17 cellular contexts compared by ENCODE assay signal in genomic region chr5:16565118-16565517, GRCh38. TPM values are rescaled to one million over a fixed set of nuclear protein-coding genes. Genes with fewer than 3 reads are reported as not detected.
A peak's percentile ranks its signal among the peaks of the same experiment; 100 is the strongest.
DNase-seq lines count a peak whose midpoint lies in the region; ATAC-seq and TF ChIP-seq lines count a peak whose summit lies in the region.
"Had no signal": no experiment of that assay in that cellular context is flagged by ENCODE, and none has a peak within 500 bp of the region (broad histone marks: within the 10 kb centered on the region; RNA-seq: fewer than 3 reads in every experiment).

No MANE protein-coding gene starts in this region.

- H3K4me3 Mint-ChIP-seq in activated T-helper 2 cell treated with anti-CD3 and anti-CD28 coated beads, Interferon-gamma antibody, Interleukin-2, Interleukin-4, amounts not matched to agents 10 μg/mL and 5 μg/mL and 100 μg/mL, durations not matched to agents 14 hours and 24 hours and 36 hours (ENCODE audit: low read depth) = no peak overlapping the region
- no peak overlapping the region for H3K4me3 Mint-ChIP-seq in nephron progenitor cell
- H3K4me3 Mint-ChIP-seq in stimulated activated memory B cell treated with anti-CD40 and anti-IgM and Interleukin-4, amounts not matched to agents 10 μg/mL and 1 μg/mL and 100 μg/mL, for 72 hours = no peak overlapping the region
- H3K4me3 Mint-ChIP-seq: B cell; CD4-positive, alpha-beta T cell had no signal

- peak overlapping the region in 53 of 59 donors; percentile 3 to 99 (median 68) for H3K27ac ChIP-seq in dorsolateral prefrontal cortex
- H3K27ac ChIP-seq: GM23248, HL-60 had no signal

- TF ChIP-seq CTCF in dorsolateral prefrontal cortex (IDR thresholded peaks at IDR 0.05 in 54 of 56, conservative IDR thresholded peaks at IDR 0.05 in 2 of 56; ENCODE audit: low read depth in 1 of 56, partially characterized antibody in 56 of 56) = no peak
- no peak for TF ChIP-seq CTCF in nephron progenitor cell (IDR thresholded peaks at IDR 0.05)

- H3K27ac Mint-ChIP-seq in activated T-helper 2 cell treated with anti-CD3 and anti-CD28 coated beads, Interferon-gamma antibody, Interleukin-2, Interleukin-4, amounts not matched to agents 10 μg/mL and 5 μg/mL and 100 μg/mL, durations not matched to agents 14 hours and 24 hours and 36 hours = peak overlapping the region; percentile 1
- peak overlapping the region; percentile 55 for H3K27ac Mint-ChIP-seq in nephron progenitor cell
- no peak overlapping the region for H3K27ac Mint-ChIP-seq in stimulated activated memory B cell treated with anti-CD40 and anti-IgM and Interleukin-4, amounts not matched to agents 10 μg/mL and 1 μg/mL and 100 μg/mL, for 72 hours
- H3K27ac Mint-ChIP-seq: B cell had no signal

- DNase-seq in activated T-helper 2 cell treated with anti-CD3 and anti-CD28 coated beads, Interferon-gamma antibody, Interleukin-2, Interleukin-4, amounts not matched to agents 10 μg/mL and 5 μg/mL and 100 μg/mL, durations not matched to agents 14 hours and 24 hours and 36 hours (ENCODE audit: low spot score) = no peak
- DNase-seq in dorsolateral prefrontal cortex = no peak
- peak; percentile 39 for DNase-seq in left cardiac atrium
- no peak for DNase-seq in nephron progenitor cell
- DNase-seq in NCI-H345 treated with DMSO at 0.1 percent for 48 hours (lab: John Stamatoyannopoulos, UW; ENCODE audit: unreplicated experiment) = no peak
- no peak for DNase-seq in NOMO-1 treated with DMSO at 0.1 percent for 48 hours (lab: John Stamatoyannopoulos, UW; ENCODE audit: unreplicated experiment)
- DNase-seq: ACHN; C1 segment of cervical spinal cord; Calu3; CD4-positive, alpha-beta T cell; DMS 273 treated with DMSO at 0.1 percent for 48 hours; GM23248 had no signal

- ATAC-seq in left cardiac atrium (peak; percentile 88 to 91), HG03025 (IDR thresholded peaks at IDR 0.05; ENCODE audit: low FRiP score, unreplicated experiment) (no peak)
- no peak for ATAC-seq in stimulated activated memory B cell treated with anti-CD40 and anti-IgM and Interleukin-4, amounts not matched to agents 10 μg/mL and 1 μg/mL and 100 μg/mL, for 72 hours
- ATAC-seq: HCT116 had no signal

- H3K27me3 Mint-ChIP-seq in activated T-helper 2 cell treated with anti-CD3 and anti-CD28 coated beads, Interferon-gamma antibody, Interleukin-2, Interleukin-4, amounts not matched to agents 10 μg/mL and 5 μg/mL and 100 μg/mL, durations not matched to agents 14 hours and 24 hours and 36 hours (ENCODE audit: low read depth) = no peaks in the 10 kb centered on the region
- peaks cover 10% of the 10 kb centered on the region for H3K27me3 Mint-ChIP-seq in nephron progenitor cell (ENCODE audit: low read depth, poor library complexity)
- H3K27me3 Mint-ChIP-seq in stimulated activated memory B cell treated with anti-CD40 and anti-IgM and Interleukin-4, amounts not matched to agents 10 μg/mL and 1 μg/mL and 100 μg/mL, for 72 hours = no peaks in the 10 kb centered on the region
- H3K27me3 Mint-ChIP-seq: CD4-positive, alpha-beta T cell had no signal

- no peaks in the 10 kb centered on the region for H3K9me3 Mint-ChIP-seq in activated T-helper 2 cell treated with anti-CD3 and anti-CD28 coated beads, Interferon-gamma antibody, Interleukin-2, Interleukin-4, amounts not matched to agents 10 μg/mL and 5 μg/mL and 100 μg/mL, durations not matched to agents 14 hours and 24 hours and 36 hours
- peaks cover 4% of the 10 kb centered on the region for H3K9me3 Mint-ChIP-seq in nephron progenitor cell
- H3K9me3 Mint-ChIP-seq in stimulated activated memory B cell treated with anti-CD40 and anti-IgM and Interleukin-4, amounts not matched to agents 10 μg/mL and 1 μg/mL and 100 μg/mL, for 72 hours = no peaks in the 10 kb centered on the region
- H3K9me3 Mint-ChIP-seq: CD4-positive, alpha-beta T cell had no signal

- H3K27me3 ChIP-seq in dorsolateral prefrontal cortex = no peaks in the 10 kb centered on the region

- peaks cover 46% of the 10 kb centered on the region for H3K36me3 Mint-ChIP-seq in activated T-helper 2 cell treated with anti-CD3 and anti-CD28 coated beads, Interferon-gamma antibody, Interleukin-2, Interleukin-4, amounts not matched to agents 10 μg/mL and 5 μg/mL and 100 μg/mL, durations not matched to agents 14 hours and 24 hours and 36 hours (ENCODE audit: low read depth)
- H3K36me3 Mint-ChIP-seq in nephron progenitor cell (ENCODE audit: low read depth) = peaks cover 5% of the 10 kb centered on the region
- peaks cover 15% of the 10 kb centered on the region for H3K36me3 Mint-ChIP-seq in stimulated activated memory B cell treated with anti-CD40 and anti-IgM and Interleukin-4, amounts not matched to agents 10 μg/mL and 1 μg/mL and 100 μg/mL, for 72 hours

- peaks cover 4% of the 10 kb centered on the region for H3K4me1 Mint-ChIP-seq in activated T-helper 2 cell treated with anti-CD3 and anti-CD28 coated beads, Interferon-gamma antibody, Interleukin-2, Interleukin-4, amounts not matched to agents 10 μg/mL and 5 μg/mL and 100 μg/mL, durations not matched to agents 14 hours and 24 hours and 36 hours (ENCODE audit: low read depth)
- peaks cover 15% of the 10 kb centered on the region for H3K4me1 Mint-ChIP-seq in nephron progenitor cell
- H3K4me1 Mint-ChIP-seq in stimulated activated memory B cell treated with anti-CD40 and anti-IgM and Interleukin-4, amounts not matched to agents 10 μg/mL and 1 μg/mL and 100 μg/mL, for 72 hours = no peaks in the 10 kb centered on the region
- H3K4me1 Mint-ChIP-seq: B cell had no signal

- intact Hi-C loops in activated T-helper 2 cell treated with anti-CD3 and anti-CD28 coated beads, Interferon-gamma antibody, Interleukin-2, Interleukin-4, amounts not matched to agents 10 μg/mL and 5 μg/mL and 100 μg/mL, durations not matched to agents 14 hours and 24 hours and 36 hours (cut with micrococcal nuclease) = no loop called here
- intact Hi-C loops in dorsolateral prefrontal cortex (cut with DNase I) = loop anchor here in 1 of 2 donors (5.0 to 10.0 kb wide), 2 partner anchors 52 to 100 kb away; partner anchors contain the start of gene RETREG1
- intact Hi-C loops in left cardiac atrium (cut with DNase I) = no loop called here

- H3K4me3 ChIP-seq in dorsolateral prefrontal cortex = no peak overlapping the region
- H3K4me3 ChIP-seq: GM23248 had no signal

RNA-seq across cellular contexts. Expression of gene RETREG1, which starts 51.7 kb away (rescaled TPM):
- total RNA-seq in activated T-helper 2 cell treated with anti-CD3 and anti-CD28 coated beads, Interferon-gamma antibody, Interleukin-2, Interleukin-4, amounts not matched to agents 10 μg/mL and 5 μg/mL and 100 μg/mL, durations not matched to agents 14 hours and 24 hours and 36 hours = 21.9 and 28.0 TPM in 2 replicates
- total RNA-seq in dorsolateral prefrontal cortex (100 to 1,000 TPM in 14 of 120 experiments, 10 to 100 TPM in 106; 26.4 to 149 (median 81.6) TPM), left cardiac atrium (100 to 1,000 TPM; 114 to 145 TPM)

Comparison
In these comparisons a context has a peak if more than half of its experiments do, and no peak if none do; other contexts are left out.
1. ATAC-seq: peak in left cardiac atrium (2 of 2); none in stimulated activated memory B cell treated with anti-CD40 and anti-IgM and Interleukin-4, amounts not matched to agents 10 μg/mL and 1 μg/mL and 100 μg/mL, for 72 hours (single experiment) and HG03025 (single experiment).